Comparison of ENCODE assay signal across 1 cellular context in genomic region chr2:215450188-215451011, GRCh38.
TF ChIP-seq lines count a peak whose summit lies in the region.

No MANE protein-coding gene starts in this region.

TF ChIP-seq in HepG2, 621 proteins besides CTCF, POLR2A, EP300 and RAD21 (continued from another document):
- no peak for TF ChIP-seq PREB (CRISPR knock-in tag; IDR thresholded peaks at IDR 0.05)
- TF ChIP-seq YEATS2 (CRISPR knock-in tag; IDR thresholded peaks at IDR 0.05; ENCODE audit: borderline replicate concordance) = no peak
- TF ChIP-seq STAT5B (CRISPR knock-in tag; IDR thresholded peaks at IDR 0.05) = no peak
- no peak for TF ChIP-seq CBX5 (CRISPR knock-in tag; IDR thresholded peaks at IDR 0.05; ENCODE audit: borderline replicate concordance)
- no peak for TF ChIP-seq ZSCAN12 (CRISPR knock-in tag; IDR thresholded peaks at IDR 0.05)
- peak; percentile 88 for TF ChIP-seq ZNF766 (CRISPR knock-in tag; IDR thresholded peaks at IDR 0.05; ENCODE audit: borderline replicate concordance)
- no peak for TF ChIP-seq EZH2 (conservative IDR thresholded peaks at IDR 0.05; ENCODE audit: low read depth, low read length)
- TF ChIP-seq KDM5B (CRISPR knock-in tag; IDR thresholded peaks at IDR 0.05; ENCODE audit: borderline replicate concordance) = no peak
- no peak for TF ChIP-seq U2AF2 (IDR thresholded peaks at IDR 0.05; ENCODE audit: low read depth, low read length)
- TF ChIP-seq TCF7L2 (IDR thresholded peaks at IDR 0.05; ENCODE audit: low read depth, low read length) = no peak
- 0 out of 2 replicates have a peak, but pooled peaks have one; percentile 56 for TF ChIP-seq ZSCAN5A (CRISPR knock-in tag; IDR thresholded peaks at IDR 0.05; ENCODE audit: borderline replicate concordance)
- TF ChIP-seq ZNF781 (CRISPR knock-in tag; IDR thresholded peaks at IDR 0.05; ENCODE audit: borderline replicate concordance, not compliant biosample characterization) = no peak
- no peak for TF ChIP-seq HNRNPH1 (optimal IDR thresholded peaks at IDR 0.05; ENCODE audit: low read depth, low read length)
- TF ChIP-seq ZNF430 (CRISPR knock-in tag; IDR thresholded peaks at IDR 0.05) = peak; percentile 91
- TF ChIP-seq REL (CRISPR knock-in tag; conservative IDR thresholded peaks at IDR 0.05) = no peak
- TF ChIP-seq MTERF4 (CRISPR knock-in tag; IDR thresholded peaks at IDR 0.05) = no peak
- TF ChIP-seq ZBTB3 (CRISPR knock-in tag; IDR thresholded peaks at IDR 0.05; ENCODE audit: borderline replicate concordance, low read depth) = no peak
